8 cellular contexts compared by ENCODE assay signal in the genomic region with DNA sequence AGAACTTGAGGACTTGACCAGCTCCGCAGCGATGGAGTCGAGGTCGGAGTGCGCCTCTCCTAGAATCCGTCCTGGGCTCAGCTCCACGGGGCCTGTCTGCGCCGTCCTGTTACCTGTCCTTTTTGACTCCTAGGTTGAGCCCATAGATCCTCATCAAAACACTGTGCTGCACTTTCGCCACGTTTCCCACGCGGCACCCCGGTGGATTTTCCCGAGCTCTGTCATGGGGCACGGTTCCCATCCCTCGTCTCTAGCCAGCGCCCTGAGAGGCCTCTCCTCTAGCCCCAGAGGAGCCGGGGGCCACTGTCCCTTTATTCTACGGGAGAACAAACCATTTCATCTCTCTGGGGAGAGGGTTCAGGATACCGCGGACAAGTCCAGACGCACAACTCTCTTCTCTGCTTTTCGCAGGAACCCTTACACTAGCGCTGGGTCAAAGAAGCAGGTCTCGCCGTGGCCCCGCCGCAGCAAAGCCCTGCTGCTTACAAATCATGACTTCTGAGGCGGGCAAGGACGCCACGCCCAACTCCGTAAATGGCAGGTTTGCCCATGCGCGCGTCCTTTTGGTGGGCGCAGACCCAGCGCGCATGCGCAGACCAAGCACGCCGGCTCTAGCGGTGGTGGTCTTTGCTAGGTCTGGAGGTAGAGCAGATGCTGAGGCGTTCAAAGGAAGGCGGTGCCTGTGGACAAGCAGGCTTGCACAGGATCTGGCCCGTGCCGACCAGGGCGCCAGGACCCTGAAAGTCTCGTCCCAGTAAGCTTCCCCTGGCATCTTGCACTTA. TPM values are rescaled to one million over a fixed set of nuclear protein-coding genes. Genes with fewer than 3 reads are reported as not detected.
DNase-seq lines count a peak whose midpoint lies in the region; ATAC-seq and TF ChIP-seq lines count a peak whose summit lies in the region.

No MANE protein-coding gene starts in this region.

- H3K4me1 Mint-ChIP-seq in activated CD4-positive, alpha-beta T cell treated with anti-CD3 and anti-CD28 coated beads, Interleukin-2, amount 10 ng/mL, durations not matched to agents 7 days and 5 days = peaks cover 13% of the 10 kb centered on the region

- peak; percentile 96 for ATAC-seq in HG02759 (IDR thresholded peaks at IDR 0.05; ENCODE audit: unreplicated experiment)

- peak; percentile 58 for TF ChIP-seq POLR2A in GM15510 (IDR thresholded peaks at IDR 0.05; ENCODE audit: borderline replicate concordance, extremely low read depth, insufficient read length)

- no peaks in the 10 kb centered on the region for H3K36me3 Mint-ChIP-seq in activated CD4-positive, alpha-beta T cell treated with anti-CD3 and anti-CD28 coated beads, Interleukin-2, amount 10 ng/mL, durations not matched to agents 7 days and 5 days (ENCODE audit: low read depth)

- peak; percentile 89 for DNase-seq in NCI-H2171 (lab: John Stamatoyannopoulos, UW)
- DNase-seq in activated CD4-positive, alpha-beta T cell treated with anti-CD3 and anti-CD28 coated beads, Interleukin-2, amount 10 ng/mL, durations not matched to agents 7 days and 5 days = peak; percentile 47
- DNase-seq in dermis blood vessel endothelial cell = peak; percentile 81
- DNase-seq in midbrain (lab: John Stamatoyannopoulos, UW) = peak; percentile 77
- DNase-seq in stimulated activated CD8-positive, alpha-beta memory T cell treated with anti-CD3 and anti-CD28 coated beads, Interleukin-4, amount 100 ng/mL, for 4 hours (ENCODE audit: low read depth in 2 of 2, low spot score in 1 of 2) = peak; percentile 55 to 70
- no peak for DNase-seq in SW480 (ENCODE audit: low spot score)

- peaks cover 35% of the 10 kb centered on the region for H3K27me3 Mint-ChIP-seq in activated CD4-positive, alpha-beta T cell treated with anti-CD3 and anti-CD28 coated beads, Interleukin-2, amount 10 ng/mL, durations not matched to agents 7 days and 5 days

- CTCF ChIA-PET in activated CD4-positive, alpha-beta T cell treated with anti-CD3 and anti-CD28 coated beads, Interleukin-2, amount 10 ng/mL, durations not matched to agents 7 days and 5 days (lab: Charles Lee) = interaction anchor here (1.8 kb wide), 1 partner anchor 14 kb away, joined by 4 read pairs; no protein-coding TSS in a partner anchor

- no peaks in the 10 kb centered on the region for H3K9me3 Mint-ChIP-seq in activated CD4-positive, alpha-beta T cell treated with anti-CD3 and anti-CD28 coated beads, Interleukin-2, amount 10 ng/mL, durations not matched to agents 7 days and 5 days

- H3K4me3 Mint-ChIP-seq in activated CD4-positive, alpha-beta T cell treated with anti-CD3 and anti-CD28 coated beads, Interleukin-2, amount 10 ng/mL, durations not matched to agents 7 days and 5 days = peak overlapping the region; percentile 74

- POLR2A ChIA-PET in activated CD4-positive, alpha-beta T cell treated with anti-CD3 and anti-CD28 coated beads, Interleukin-2, amount 10 ng/mL, durations not matched to agents 7 days and 5 days (lab: Charles Lee) = no interaction called here

- H3K27ac Mint-ChIP-seq in activated CD4-positive, alpha-beta T cell treated with anti-CD3 and anti-CD28 coated beads, Interleukin-2, amount 10 ng/mL, durations not matched to agents 7 days and 5 days = peak overlapping the region; percentile 64

RNA-seq across cellular contexts. Expression of a gene that starts 10.3 kb away (rescaled TPM):
- not detected for total RNA-seq in activated CD4-positive, alpha-beta T cell treated with anti-CD3 and anti-CD28 coated beads, Interleukin-2, amount 10 ng/mL, durations not matched to agents 7 days and 5 days
- total RNA-seq in dermis blood vessel endothelial cell = 0.51 TPM in 1 of 2 replicates, not detected in the other

RNA-seq across cellular contexts. Expression of a gene that starts 30.3 kb away (rescaled TPM):
- total RNA-seq in activated CD4-positive, alpha-beta T cell treated with anti-CD3 and anti-CD28 coated beads, Interleukin-2, amount 10 ng/mL, durations not matched to agents 7 days and 5 days = 10 to 100 TPM; 47.2 to 51.6 TPM
- 34.5 and 40.5 TPM in 2 replicates for total RNA-seq in dermis blood vessel endothelial cell
